ENCODE assay signal across 14 cellular contexts in genomic region chr1:225890346-225891228, GRCh38. TPM values are rescaled to one million over a fixed set of nuclear protein-coding genes. Genes with fewer than 3 reads are reported as not detected.
DNase-seq lines count a peak whose midpoint lies in the region; ATAC-seq, FAIRE-seq and TF ChIP-seq lines count a peak whose summit lies in the region.
"Had no signal": no experiment of that assay in that cellular context is flagged by ENCODE, and none has a peak within 500 bp of the region (broad histone marks: within the 10 kb centered on the region; RNA-seq: fewer than 3 reads in every experiment).

No MANE protein-coding gene starts in this region.

- TF ChIP-seq RAD21 in HepG2 (CRISPR knock-in tag; IDR thresholded peaks at IDR 0.05) = no peak

- H3K9ac ChIP-seq in NT2/D1 (ENCODE audit: insufficient read length, low read depth) (peak overlapping the region; percentile 8), HepG2 (ENCODE audit: insufficient read depth, low read depth, low read length) (peak overlapping the region; percentile 45), smooth muscle cell (ENCODE audit: low read depth) (no peak overlapping the region)
- H3K9ac ChIP-seq: parathyroid adenoma had no signal

- no peaks in the 10 kb centered on the region for H3K27me3 ChIP-seq in CD4-positive, alpha-beta T cell (ENCODE audit: control insufficient read depth, insufficient read depth, low read length)
- H3K27me3 ChIP-seq in NT2/D1 (ENCODE audit: insufficient read depth, insufficient read length) (no peaks in the 10 kb centered on the region), HepG2 (ENCODE audit: control insufficient read depth in 1 of 2, insufficient read depth in 2 of 2, low read length in 2 of 2) (no peaks in the 10 kb centered on the region; a peak in 1 of 5 replicates), smooth muscle cell (ENCODE audit: low read depth) (peaks cover 6% of the 10 kb centered on the region)

- H3K36me3 ChIP-seq in NT2/D1 (ENCODE audit: insufficient read depth, insufficient read length, low read length) (no peaks in the 10 kb centered on the region), HepG2 (replicated peaks in 1 of 2; ENCODE audit: control insufficient read depth in 1 of 2, insufficient read depth in 2 of 2, low read length in 2 of 2) (no peaks in the 10 kb centered on the region), smooth muscle cell (ENCODE audit: low read depth) (no peaks in the 10 kb centered on the region)

- H2AFZ ChIP-seq in HepG2 (ENCODE audit: low read length) (no peak overlapping the region), smooth muscle cell (ENCODE audit: low read depth) (no peak overlapping the region)
- H2AFZ ChIP-seq: parathyroid adenoma had no signal

- H3K4me3 ChIP-seq in NT2/D1 (ENCODE audit: insufficient read length, low read depth) (no peak overlapping the region), HepG2 (replicated peaks in 1 of 3; ENCODE audit: insufficient read depth in 1 of 3, low read depth in 2 of 3, low read length in 3 of 3) (peak overlapping the region in 2 of 3 experiments; percentile 29 to 76; a peak in 3 of 6 replicates), smooth muscle cell (no peak overlapping the region)
- H3K4me3 ChIP-seq: SK-N-MC had no signal

- 0% methylated on average over 3 of the region's 6 CpGs for WGBS in HepG2 (ENCODE audit: low lambda C conversion rate)
- 78% methylated on average over 6 of the region's 6 CpGs for WGBS in smooth muscle cell (ENCODE audit: low lambda C conversion rate)

- CTCF ChIA-PET in CD4-positive, alpha-beta T cell (lab: Charles Lee) = no interaction called here
- CTCF ChIA-PET in HepG2 (lab: Yijun Ruan, JAX; ENCODE audit: low intra/inter-chr PET ratio, low total read pairs) = no interaction called here

- in situ Hi-C loops in HepG2 (cut with HindIII; ENCODE audit: extremely low pct_ligation_motif_present, low pct_unique_long_range_greater_than_20kb) = no loop called here

- TF ChIP-seq CTCF in CD4-positive, alpha-beta T cell (IDR thresholded peaks at IDR 0.05) = no peak
- TF ChIP-seq CTCF in HepG2 (CRISPR knock-in tag; IDR thresholded peaks at IDR 0.05) = no peak
- TF ChIP-seq CTCF in smooth muscle cell (IDR thresholded peaks at IDR 0.05; ENCODE audit: borderline replicate concordance, insufficient read depth, poor library complexity, severe bottlenecking) = no peak

- TF ChIP-seq POLR2A in HepG2 (IDR thresholded peaks at IDR 0.05; ENCODE audit: insufficient read depth in 1 of 2, low read depth in 2 of 2, low read length in 2 of 2) = no peak

- no peak for DNase-seq in CD4-positive, alpha-beta T cell
- DNase-seq in NT2/D1 (ENCODE audit: low read depth, low spot score) (no peak), HepG2 (ENCODE audit: low spot score) (peak; percentile 68), smooth muscle cell (lab: John Stamatoyannopoulos, UW; ENCODE audit: unreplicated experiment) (no peak), cortex of kidney (lab: John Stamatoyannopoulos, UW) (no peak)
- DNase-seq: caudate nucleus; NCI-H2107; NK-92 treated with Interleukin-12 subunit alpha and Interleukin-12 subunit beta, amount 100 ng/mL, for 24 hours; stimulated activated CD4-positive, alpha-beta T cell treated with anti-CD3 and anti-CD28 coated beads, Interleukin-1b, Interleukin-23, amount 100 ng/mL, for 48 hours had no signal

- H3K79me2 ChIP-seq in HepG2 (ENCODE audit: insufficient read depth, low read length) (no peaks in the 10 kb centered on the region), smooth muscle cell (ENCODE audit: low read depth) (no peaks in the 10 kb centered on the region)
- H3K79me2 ChIP-seq: parathyroid adenoma had no signal

- no peaks in the 10 kb centered on the region for H4K20me1 ChIP-seq in HepG2 (ENCODE audit: insufficient read depth, low read length)
- no peaks in the 10 kb centered on the region for H4K20me1 ChIP-seq in smooth muscle cell (ENCODE audit: low read depth)

- H3K4me3 Mint-ChIP-seq in CD4-positive, alpha-beta T cell = peak overlapping the region; percentile 20
- H3K4me3 Mint-ChIP-seq: activated naive CD4-positive, alpha-beta T cell treated with anti-CD3 and anti-CD28 coated beads, Interleukin-2, amount 50 U/mL, for 24 hours had no signal

- ATAC-seq in CD4-positive, alpha-beta T cell (ENCODE audit: poor library complexity) = no peak
- ATAC-seq in HepG2 (peak; percentile 11), GM21447 (IDR thresholded peaks at IDR 0.05; ENCODE audit: unreplicated experiment) (no peak)

- TF ChIP-seq EP300 in HepG2 (IDR thresholded peaks at IDR 0.05; ENCODE audit: low read depth in 2 of 2, low read length in 2 of 2) (peak in 1 of 2 experiments; percentile 36; a peak in 1 of 4 replicates), HepG2 (CRISPR knock-in tag; IDR thresholded peaks at IDR 0.05; ENCODE audit: borderline replicate concordance) (0 out of 2 replicates have a peak, but pooled peaks have one; percentile 29)

- peaks cover 26% of the 10 kb centered on the region for H3K4me1 Mint-ChIP-seq in CD4-positive, alpha-beta T cell (ENCODE audit: low read depth)

- POLR2A ChIA-PET in CD4-positive, alpha-beta T cell (lab: Charles Lee) = interaction anchor here (1.1 to 13.8 kb wide), 4 partner anchors 7 to 102 kb away, joined by 3 to 427 read pairs (median 10); partner anchors contain the start of genes PYCR2 and TMEM63A
- POLR2A ChIA-PET in HepG2 (lab: Yijun Ruan, JAX) = interaction anchor here (0.5 to 3.7 kb wide), 4 partner anchors 9 to 138 kb away, joined by 3 to 28 read pairs (median 7); partner anchors contain the start of genes PYCR2 and TMEM63A

- no peak for FAIRE-seq in HepG2 (lab: Jason Lieb, UNC)

- no peak overlapping the region for H3K27ac ChIP-seq in CD4-positive, alpha-beta T cell (ENCODE audit: low read depth, low read length)
- peak overlapping the region; percentile 68 for H3K27ac ChIP-seq in HepG2 (ENCODE audit: extremely low read length, insufficient read depth, low read length)
- no peak overlapping the region for H3K27ac ChIP-seq in smooth muscle cell (ENCODE audit: low read depth)
- H3K27ac ChIP-seq: parathyroid adenoma, SK-N-MC had no signal

- no peaks in the 10 kb centered on the region for H3K36me3 Mint-ChIP-seq in CD4-positive, alpha-beta T cell (ENCODE audit: low read depth)
- H3K36me3 Mint-ChIP-seq: activated naive CD4-positive, alpha-beta T cell treated with anti-CD3 and anti-CD28 coated beads, Interleukin-2, amount 50 U/mL, for 24 hours had no signal

- H3K4me1 ChIP-seq in NT2/D1 (ENCODE audit: insufficient read depth, insufficient read length) (peaks cover 28% of the 10 kb centered on the region), HepG2 (ENCODE audit: insufficient read depth, low read length) (peaks cover 63% of the 10 kb centered on the region), smooth muscle cell (ENCODE audit: low read depth) (no peaks in the 10 kb centered on the region)
- H3K4me1 ChIP-seq: parathyroid adenoma had no signal

- H3K9me3 ChIP-seq in CD4-positive, alpha-beta T cell (ENCODE audit: control insufficient read depth, low read length) = no peaks in the 10 kb centered on the region
- no peaks in the 10 kb centered on the region for H3K9me3 ChIP-seq in NT2/D1 (ENCODE audit: insufficient read depth, low read length)
- H3K9me3 ChIP-seq in HepG2 (ENCODE audit: low read length) = no peaks in the 10 kb centered on the region
- no peaks in the 10 kb centered on the region for H3K9me3 ChIP-seq in smooth muscle cell (replicated peaks; ENCODE audit: low read depth)

- no peaks in the 10 kb centered on the region for H3K9me3 Mint-ChIP-seq in CD4-positive, alpha-beta T cell
- H3K9me3 Mint-ChIP-seq: activated naive CD4-positive, alpha-beta T cell treated with anti-CD3 and anti-CD28 coated beads, Interleukin-2, amount 50 U/mL, for 24 hours had no signal

- no TSS peak for BruUV-seq in HepG2 (replicated peaks; lab: Mats Ljungman, UMichigan)

- no peak overlapping the region for H3K27ac Mint-ChIP-seq in CD4-positive, alpha-beta T cell
- H3K27ac Mint-ChIP-seq: activated naive CD4-positive, alpha-beta T cell treated with anti-CD3 and anti-CD28 coated beads, Interleukin-2, amount 50 U/mL, for 24 hours had no signal

- intact Hi-C loops in CD4-positive, alpha-beta T cell (cut with DNase I, micrococcal nuclease) = loop anchor here in 1 of 2 experiments (10.0 kb wide), 1 partner anchor 116 kb away; the partner anchor contains the start of gene SRP9
- intact Hi-C loops in HepG2 (cut with micrococcal nuclease; ENCODE audit: unreplicated experiment) = no loop called here

- peak overlapping the region; percentile 83 for H3K4me2 ChIP-seq in HepG2 (ENCODE audit: low read depth, low read length)
- H3K4me2 ChIP-seq in smooth muscle cell = no peak overlapping the region

- H3F3A ChIP-seq in smooth muscle cell (ENCODE audit: low read depth) = no peaks in the 10 kb centered on the region

- H3K27me3 Mint-ChIP-seq in CD4-positive, alpha-beta T cell = no peaks in the 10 kb centered on the region
- H3K27me3 Mint-ChIP-seq: activated naive CD4-positive, alpha-beta T cell treated with anti-CD3 and anti-CD28 coated beads, Interleukin-2, amount 50 U/mL, for 24 hours had no signal

RNA-seq across cellular contexts. Expression of gene LEFTY1, which starts 1.6 kb away (rescaled TPM):
- total RNA-seq in CD4-positive, alpha-beta T cell = not detected
- total RNA-seq in HepG2 (2016; rRNA removed; fragmentation: Illumina TruSeq; extraction: Trizol) (0.29 TPM in 1 of 2 replicates, not detected in the other), smooth muscle cell (not detected in 2 replicates)
- 0.20 TPM in 1 of 2 replicates, not detected in the other for total RNA-seq in HepG2 (2016; cell fraction: cytosol; rRNA removed; fragmentation: Illumina TruSeq; extraction: Trizol; ENCODE audit: low read depth)
- total RNA-seq in HepG2 (2016; cell fraction: insoluble cytoplasmic fraction; rRNA removed; fragmentation: Illumina TruSeq; extraction: Trizol) = 0.18 and 0.50 TPM in 2 replicates
- 0.09 TPM in 1 of 2 replicates, not detected in the other for total RNA-seq in HepG2 (2016; cell fraction: membrane; rRNA removed; fragmentation: Illumina TruSeq; extraction: Trizol)
- total RNA-seq in HepG2 (2016; cell fraction: nucleus; rRNA removed; fragmentation: Illumina TruSeq; extraction: Trizol) = 0.22 and 0.38 TPM in 2 replicates
- polyA plus RNA-seq in HepG2 (2011; rRNA removed) (0.79 and 1.8 TPM in 2 replicates), smooth muscle cell (0.46 TPM in 1 of 2 replicates, not detected in the other)
- polyA plus RNA-seq in HepG2 (2011; cell fraction: cytosol; rRNA removed) = 1.6 and 1.9 TPM in 2 replicates
- polyA plus RNA-seq in HepG2 (2011; cell fraction: nucleus; rRNA removed) = 0.68 and 0.78 TPM in 2 replicates
- 0.32 and 0.55 TPM in 2 replicates for polyA plus RNA-seq in HepG2 (2012)
- not detected in 2 replicates for polyA plus RNA-seq in HepG2 (2016; cell fraction: cytosol; fragmentation: Illumina TruSeq; extraction: Trizol; ENCODE audit: low read depth)
- polyA plus RNA-seq in HepG2 (2016; cell fraction: insoluble cytoplasmic fraction; fragmentation: Illumina TruSeq; extraction: Trizol; ENCODE audit: low read depth) = 0.14 TPM in 1 of 2 replicates, not detected in the other
- 0.11 TPM in 1 of 2 replicates, not detected in the other for polyA plus RNA-seq in HepG2 (2016; cell fraction: membrane; fragmentation: Illumina TruSeq; extraction: Trizol; ENCODE audit: low read depth)
- polyA plus RNA-seq in HepG2 (2016; cell fraction: nucleus; fragmentation: Illumina TruSeq; extraction: Trizol; ENCODE audit: insufficient read depth, low read depth) = 0.28 and 0.51 TPM in 2 replicates
- polyA minus RNA-seq in HepG2 (2011; rRNA and poly(A)+ RNA removed; ENCODE audit: low replicate concordance) = 0.12 TPM in 1 of 2 replicates, not detected in the other
- 0.49 and 0.53 TPM in 2 replicates for polyA minus RNA-seq in HepG2 (2011; cell fraction: cytosol; rRNA and poly(A)+ RNA removed)
- 0.52 and 0.99 TPM in 2 replicates for polyA minus RNA-seq in HepG2 (2011; cell fraction: nucleus; rRNA and poly(A)+ RNA removed)
- total RNA-seq: lung microvascular endothelial cell had no signal

RNA-seq across cellular contexts. Expression of gene TMEM63A, which starts 8.4 kb away (rescaled TPM):
- 100 to 1,000 TPM; 199 to 204 TPM for total RNA-seq in CD4-positive, alpha-beta T cell
- total RNA-seq in HepG2 (2016; rRNA removed; fragmentation: Illumina TruSeq; extraction: Trizol) = 6.8 and 23.9 TPM in 2 replicates
- total RNA-seq in HepG2 (2016; cell fraction: cytosol; rRNA removed; fragmentation: Illumina TruSeq; extraction: Trizol; ENCODE audit: low read depth) = 8.4 and 11.8 TPM in 2 replicates
- 6.3 and 23.7 TPM in 2 replicates for total RNA-seq in HepG2 (2016; cell fraction: insoluble cytoplasmic fraction; rRNA removed; fragmentation: Illumina TruSeq; extraction: Trizol)
- 9.0 and 9.3 TPM in 2 replicates for total RNA-seq in HepG2 (2016; cell fraction: membrane; rRNA removed; fragmentation: Illumina TruSeq; extraction: Trizol)
- total RNA-seq in HepG2 (2016; cell fraction: nucleus; rRNA removed; fragmentation: Illumina TruSeq; extraction: Trizol) = 45.2 and 52.0 TPM in 2 replicates
- 53.3 and 68.4 TPM in 2 replicates for polyA plus RNA-seq in HepG2 (2011; rRNA removed)
- 12.0 and 12.6 TPM in 2 replicates for polyA plus RNA-seq in HepG2 (2011; cell fraction: cytosol; rRNA removed)
- polyA plus RNA-seq in HepG2 (2011; cell fraction: nucleus; rRNA removed) = 382 and 397 TPM in 2 replicates
- polyA plus RNA-seq in HepG2 (2012) = 27.8 and 32.4 TPM in 2 replicates
- polyA plus RNA-seq in HepG2 (2016; cell fraction: cytosol; fragmentation: Illumina TruSeq; extraction: Trizol; ENCODE audit: low read depth) = 1.2 and 1.4 TPM in 2 replicates
- polyA plus RNA-seq in HepG2 (2016; cell fraction: insoluble cytoplasmic fraction; fragmentation: Illumina TruSeq; extraction: Trizol; ENCODE audit: low read depth) = 5.6 and 6.1 TPM in 2 replicates
- 2.8 and 3.1 TPM in 2 replicates for polyA plus RNA-seq in HepG2 (2016; cell fraction: membrane; fragmentation: Illumina TruSeq; extraction: Trizol; ENCODE audit: low read depth)
- 77.1 and 87.3 TPM in 2 replicates for polyA plus RNA-seq in HepG2 (2016; cell fraction: nucleus; fragmentation: Illumina TruSeq; extraction: Trizol; ENCODE audit: insufficient read depth, low read depth)
- polyA minus RNA-seq in HepG2 (2011; rRNA and poly(A)+ RNA removed; ENCODE audit: low replicate concordance) = 69.8 and 79.8 TPM in 2 replicates
- polyA minus RNA-seq in HepG2 (2011; cell fraction: cytosol; rRNA and poly(A)+ RNA removed) = 11.9 and 15.7 TPM in 2 replicates
- polyA minus RNA-seq in HepG2 (2011; cell fraction: nucleus; rRNA and poly(A)+ RNA removed) = 124 and 138 TPM in 2 replicates
- total RNA-seq in smooth muscle cell = 12.0 and 12.3 TPM in 2 replicates
- polyA plus RNA-seq in smooth muscle cell = 10.9 and 17.9 TPM in 2 replicates

RNA-seq across cellular contexts. Expression of gene PYCR2, which starts 33.5 kb away (rescaled TPM):
- 10 to 100 TPM; 24.1 to 26.2 TPM for total RNA-seq in CD4-positive, alpha-beta T cell
- 47.8 and 49.5 TPM in 2 replicates for total RNA-seq in HepG2 (2016; rRNA removed; fragmentation: Illumina TruSeq; extraction: Trizol)
- 8.2 and 9.6 TPM in 2 replicates for total RNA-seq in HepG2 (2016; cell fraction: cytosol; rRNA removed; fragmentation: Illumina TruSeq; extraction: Trizol; ENCODE audit: low read depth)
- total RNA-seq in HepG2 (2016; cell fraction: insoluble cytoplasmic fraction; rRNA removed; fragmentation: Illumina TruSeq; extraction: Trizol) = 45.9 and 51.2 TPM in 2 replicates
- total RNA-seq in HepG2 (2016; cell fraction: membrane; rRNA removed; fragmentation: Illumina TruSeq; extraction: Trizol) = 16.1 and 17.9 TPM in 2 replicates
- 31.1 and 42.8 TPM in 2 replicates for total RNA-seq in HepG2 (2016; cell fraction: nucleus; rRNA removed; fragmentation: Illumina TruSeq; extraction: Trizol)
- polyA plus RNA-seq in HepG2 (2011; rRNA removed) = 47.2 and 54.2 TPM in 2 replicates
- 25.8 and 40.7 TPM in 2 replicates for polyA plus RNA-seq in HepG2 (2011; cell fraction: cytosol; rRNA removed)
- 98.0 and 106 TPM in 2 replicates for polyA plus RNA-seq in HepG2 (2011; cell fraction: nucleus; rRNA removed)
- polyA plus RNA-seq in HepG2 (2012) = 29.7 and 35.8 TPM in 2 replicates
- polyA plus RNA-seq in HepG2 (2016; cell fraction: cytosol; fragmentation: Illumina TruSeq; extraction: Trizol; ENCODE audit: low read depth) = 3.9 and 4.7 TPM in 2 replicates
- 51.7 and 55.3 TPM in 2 replicates for polyA plus RNA-seq in HepG2 (2016; cell fraction: insoluble cytoplasmic fraction; fragmentation: Illumina TruSeq; extraction: Trizol; ENCODE audit: low read depth)
- 8.9 and 9.2 TPM in 2 replicates for polyA plus RNA-seq in HepG2 (2016; cell fraction: membrane; fragmentation: Illumina TruSeq; extraction: Trizol; ENCODE audit: low read depth)
- 87.0 and 102 TPM in 2 replicates for polyA plus RNA-seq in HepG2 (2016; cell fraction: nucleus; fragmentation: Illumina TruSeq; extraction: Trizol; ENCODE audit: insufficient read depth, low read depth)
- polyA minus RNA-seq in HepG2 (2011; rRNA and poly(A)+ RNA removed; ENCODE audit: low replicate concordance) = 56.1 and 62.6 TPM in 2 replicates
- polyA minus RNA-seq in HepG2 (2011; cell fraction: cytosol; rRNA and poly(A)+ RNA removed) = 13.5 and 15.9 TPM in 2 replicates
- polyA minus RNA-seq in HepG2 (2011; cell fraction: nucleus; rRNA and poly(A)+ RNA removed) = 14.4 and 15.9 TPM in 2 replicates
- 15.1 and 20.1 TPM in 2 replicates for total RNA-seq in smooth muscle cell
- 40.5 and 44.3 TPM in 2 replicates for polyA plus RNA-seq in smooth muscle cell

RNA-seq across cellular contexts. Expression of gene LEFTY2, which starts 50.4 kb away (rescaled TPM):
- total RNA-seq in CD4-positive, alpha-beta T cell = not detected
- 0.13 and 0.15 TPM in 2 replicates for total RNA-seq in HepG2 (2016; rRNA removed; fragmentation: Illumina TruSeq; extraction: Trizol)
- not detected in 2 replicates for total RNA-seq in HepG2 (2016; cell fraction: cytosol; rRNA removed; fragmentation: Illumina TruSeq; extraction: Trizol; ENCODE audit: low read depth)
- total RNA-seq in HepG2 (2016; cell fraction: insoluble cytoplasmic fraction; rRNA removed; fragmentation: Illumina TruSeq; extraction: Trizol) = 0.11 TPM in 1 of 2 replicates, not detected in the other
- total RNA-seq in HepG2 (2016; cell fraction: membrane; rRNA removed; fragmentation: Illumina TruSeq; extraction: Trizol) = not detected in 2 replicates
- total RNA-seq in HepG2 (2016; cell fraction: nucleus; rRNA removed; fragmentation: Illumina TruSeq; extraction: Trizol) = 0.28 TPM in 1 of 2 replicates, not detected in the other
- polyA plus RNA-seq in HepG2 (2011; rRNA removed) = 0.33 and 0.42 TPM in 2 replicates
- 0.42 and 0.65 TPM in 2 replicates for polyA plus RNA-seq in HepG2 (2011; cell fraction: cytosol; rRNA removed)
- polyA plus RNA-seq in HepG2 (2011; cell fraction: nucleus; rRNA removed) = 0.16 and 0.28 TPM in 2 replicates
- polyA plus RNA-seq in HepG2 (2012) = 0.29 and 0.47 TPM in 2 replicates
- polyA plus RNA-seq in HepG2 (2016; cell fraction: cytosol; fragmentation: Illumina TruSeq; extraction: Trizol; ENCODE audit: low read depth) = not detected in 2 replicates
- not detected in 2 replicates for polyA plus RNA-seq in HepG2 (2016; cell fraction: insoluble cytoplasmic fraction; fragmentation: Illumina TruSeq; extraction: Trizol; ENCODE audit: low read depth)
- polyA plus RNA-seq in HepG2 (2016; cell fraction: membrane; fragmentation: Illumina TruSeq; extraction: Trizol; ENCODE audit: low read depth) = 0.08 TPM in 1 of 2 replicates, not detected in the other
- not detected in 2 replicates for polyA plus RNA-seq in HepG2 (2016; cell fraction: nucleus; fragmentation: Illumina TruSeq; extraction: Trizol; ENCODE audit: insufficient read depth, low read depth)
- polyA minus RNA-seq in HepG2 (2011; rRNA and poly(A)+ RNA removed; ENCODE audit: low replicate concordance) = 0.28 TPM in 1 of 2 replicates, not detected in the other
- polyA minus RNA-seq in HepG2 (2011; cell fraction: cytosol; rRNA and poly(A)+ RNA removed) = not detected in 2 replicates
- not detected in 2 replicates for polyA minus RNA-seq in HepG2 (2011; cell fraction: nucleus; rRNA and poly(A)+ RNA removed)
- total RNA-seq in smooth muscle cell = 0.09 and 0.36 TPM in 2 replicates
- 0.25 and 2.3 TPM in 2 replicates for polyA plus RNA-seq in smooth muscle cell
- total RNA-seq: lung microvascular endothelial cell had no signal

Comparison
In these comparisons a context has a peak if more than half of its experiments do, and no peak if none do; other contexts are left out.
1. H3K4me3 ChIP-seq: peak in HepG2 (2 of 3); none in NT2/D1 (single experiment) and smooth muscle cell (single experiment).